Comparison of ENCODE assay signal across 3 cellular contexts in the genomic region with DNA sequence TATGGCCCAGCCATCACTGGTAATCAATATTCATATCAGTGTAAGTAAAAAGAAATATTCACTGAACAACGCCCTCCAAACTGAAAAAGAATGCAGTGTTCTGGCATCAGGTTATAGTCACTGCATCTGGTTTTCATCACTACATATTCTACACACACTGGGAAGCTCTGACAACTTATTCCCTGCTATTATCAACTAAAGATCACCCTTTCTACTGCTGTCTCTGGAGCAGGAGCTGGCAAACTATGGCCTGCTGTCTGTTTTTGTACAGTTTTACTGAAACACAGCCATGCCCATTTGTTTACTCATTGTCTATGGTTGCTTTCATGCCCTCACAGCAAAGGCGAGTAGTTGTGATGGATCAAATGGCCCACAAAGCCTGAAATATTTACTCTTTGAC.
A peak's percentile ranks its signal among the peaks of the same experiment; 100 is the strongest.
TF ChIP-seq lines count a peak whose summit lies in the region.

No MANE protein-coding gene starts in this region.

TF ChIP-seq in HepG2, 621 proteins besides CTCF, POLR2A, EP300 and RAD21:
- no peak for TF ChIP-seq U2AF1 (optimal IDR thresholded peaks at IDR 0.05; ENCODE audit: low read depth, low read length)
- TF ChIP-seq, protein P1, sequence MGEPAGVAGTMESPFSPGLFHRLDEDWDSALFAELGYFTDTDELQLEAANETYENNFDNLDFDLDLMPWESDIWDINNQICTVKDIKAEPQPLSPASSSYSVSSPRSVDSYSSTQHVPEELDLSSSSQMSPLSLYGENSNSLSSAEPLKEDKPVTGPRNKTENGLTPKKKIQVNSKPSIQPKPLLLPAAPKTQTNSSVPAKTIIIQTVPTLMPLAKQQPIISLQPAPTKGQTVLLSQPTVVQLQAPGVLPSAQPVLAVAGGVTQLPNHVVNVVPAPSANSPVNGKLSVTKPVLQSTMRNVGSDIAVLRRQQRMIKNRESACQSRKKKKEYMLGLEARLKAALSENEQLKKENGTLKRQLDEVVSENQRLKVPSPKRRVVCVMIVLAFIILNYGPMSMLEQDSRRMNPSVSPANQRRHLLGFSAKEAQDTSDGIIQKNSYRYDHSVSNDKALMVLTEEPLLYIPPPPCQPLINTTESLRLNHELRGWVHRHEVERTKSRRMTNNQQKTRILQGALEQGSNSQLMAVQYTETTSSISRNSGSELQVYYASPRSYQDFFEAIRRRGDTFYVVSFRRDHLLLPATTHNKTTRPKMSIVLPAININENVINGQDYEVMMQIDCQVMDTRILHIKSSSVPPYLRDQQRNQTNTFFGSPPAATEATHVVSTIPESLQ (CRISPR knock-in tag; conservative IDR thresholded peaks at IDR 0.05), result no peak
- TF ChIP-seq ZNF772 (CRISPR knock-in tag; IDR thresholded peaks at IDR 0.05), result no peak
- no peak for TF ChIP-seq PHF5A (CRISPR knock-in tag; IDR thresholded peaks at IDR 0.05; ENCODE audit: low read depth, unreplicated experiment)
- TF ChIP-seq TCF7 (IDR thresholded peaks at IDR 0.05; ENCODE audit: low read depth), result 0 out of 2 replicates have a peak, but pooled peaks have one; percentile 9
- no peak for TF ChIP-seq SOX5 (CRISPR knock-in tag; IDR thresholded peaks at IDR 0.05; ENCODE audit: borderline replicate concordance)

TF ChIP-seq in SK-N-SH treated with all-trans-retinoic acid at 6 μM for 48 hours, 23 proteins besides CTCF, POLR2A, EP300 and RAD21 (continued from another document and continues in another):
- TF ChIP-seq ARNTL (CRISPR knock-in tag; IDR thresholded peaks at IDR 0.05; ENCODE audit: borderline replicate concordance, low read depth), result no peak
- no peak for TF ChIP-seq CSDC2 (CRISPR knock-in tag; IDR thresholded peaks at IDR 0.05)
- TF ChIP-seq PATZ1 (CRISPR knock-in tag; IDR thresholded peaks at IDR 0.05; ENCODE audit: borderline replicate concordance), result no peak
- no peak for TF ChIP-seq OSR1 (CRISPR knock-in tag; IDR thresholded peaks at IDR 0.05)
- peak; percentile 35; the same call in 1 of the 2 replicates for TF ChIP-seq ISL1 (CRISPR knock-in tag; IDR thresholded peaks at IDR 0.05)
- no peak for TF ChIP-seq POU6F1 (CRISPR knock-in tag; IDR thresholded peaks at IDR 0.05; ENCODE audit: borderline replicate concordance, low read depth)
- TF ChIP-seq PPARA (CRISPR knock-in tag; IDR thresholded peaks at IDR 0.05; ENCODE audit: borderline replicate concordance), result no peak
- peak; percentile 82 for TF ChIP-seq TSHZ2 (CRISPR knock-in tag; IDR thresholded peaks at IDR 0.05)
- TF ChIP-seq ZFP30 (CRISPR knock-in tag; IDR thresholded peaks at IDR 0.05), result no peak
- TF ChIP-seq BACH2 (CRISPR knock-in tag; IDR thresholded peaks at IDR 0.05; ENCODE audit: borderline replicate concordance), result no peak
- no peak for TF ChIP-seq ZNF70 (CRISPR knock-in tag; IDR thresholded peaks at IDR 0.05)
- TF ChIP-seq ZC3H10 (CRISPR knock-in tag; IDR thresholded peaks at IDR 0.05), result no peak
- TF ChIP-seq TOX (CRISPR knock-in tag; IDR thresholded peaks at IDR 0.05; ENCODE audit: borderline replicate concordance), result no peak
- TF ChIP-seq, protein P2, sequence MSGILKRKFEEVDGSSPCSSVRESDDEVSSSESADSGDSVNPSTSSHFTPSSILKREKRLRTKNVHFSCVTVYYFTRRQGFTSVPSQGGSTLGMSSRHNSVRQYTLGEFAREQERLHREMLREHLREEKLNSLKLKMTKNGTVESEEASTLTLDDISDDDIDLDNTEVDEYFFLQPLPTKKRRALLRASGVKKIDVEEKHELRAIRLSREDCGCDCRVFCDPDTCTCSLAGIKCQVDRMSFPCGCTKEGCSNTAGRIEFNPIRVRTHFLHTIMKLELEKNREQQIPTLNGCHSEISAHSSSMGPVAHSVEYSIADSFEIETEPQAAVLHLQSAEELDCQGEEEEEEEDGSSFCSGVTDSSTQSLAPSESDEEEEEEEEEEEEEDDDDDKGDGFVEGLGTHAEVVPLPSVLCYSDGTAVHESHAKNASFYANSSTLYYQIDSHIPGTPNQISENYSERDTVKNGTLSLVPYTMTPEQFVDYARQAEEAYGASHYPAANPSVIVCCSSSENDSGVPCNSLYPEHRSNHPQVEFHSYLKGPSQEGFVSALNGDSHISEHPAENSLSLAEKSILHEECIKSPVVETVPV (CRISPR knock-in tag; IDR thresholded peaks at IDR 0.05), result no peak
- TF ChIP-seq GLIS3 (CRISPR knock-in tag; IDR thresholded peaks at IDR 0.05), result no peak
- no peak for TF ChIP-seq ZFP3 (CRISPR knock-in tag; IDR thresholded peaks at IDR 0.05)
- no peak for TF ChIP-seq ZNF8 (CRISPR knock-in tag; IDR thresholded peaks at IDR 0.05)
- TF ChIP-seq SNAI2 (CRISPR knock-in tag; IDR thresholded peaks at IDR 0.05), result no peak

TF ChIP-seq in HEK293T, 16 proteins besides CTCF, POLR2A, EP300 and RAD21:
- TF ChIP-seq TARDBP (IDR thresholded peaks at IDR 0.05) (no peak), SP1 (IDR thresholded peaks at IDR 0.05) (no peak), ARNT (IDR thresholded peaks at IDR 0.05) (no peak), FOXM1 (IDR thresholded peaks at IDR 0.05; ENCODE audit: borderline replicate concordance) (no peak), L3MBTL2 (conservative IDR thresholded peaks at IDR 0.05) (no peak), NFRKB (IDR thresholded peaks at IDR 0.05) (no peak), HDGF (IDR thresholded peaks at IDR 0.05; ENCODE audit: borderline replicate concordance) (no peak), ELF4 (IDR thresholded peaks at IDR 0.05) (no peak), ZNF384 (IDR thresholded peaks at IDR 0.05) (no peak), SUZ12 (IDR thresholded peaks at IDR 0.05) (no peak), BHLHE40 (IDR thresholded peaks at IDR 0.05; ENCODE audit: borderline replicate concordance) (no peak), LEF1 (IDR thresholded peaks at IDR 0.05; ENCODE audit: borderline replicate concordance) (no peak), CTBP1 (IDR thresholded peaks at IDR 0.05; ENCODE audit: borderline replicate concordance) (no peak), FOXK2 (IDR thresholded peaks at IDR 0.05) (no peak)
